In the genomic region with DNA sequence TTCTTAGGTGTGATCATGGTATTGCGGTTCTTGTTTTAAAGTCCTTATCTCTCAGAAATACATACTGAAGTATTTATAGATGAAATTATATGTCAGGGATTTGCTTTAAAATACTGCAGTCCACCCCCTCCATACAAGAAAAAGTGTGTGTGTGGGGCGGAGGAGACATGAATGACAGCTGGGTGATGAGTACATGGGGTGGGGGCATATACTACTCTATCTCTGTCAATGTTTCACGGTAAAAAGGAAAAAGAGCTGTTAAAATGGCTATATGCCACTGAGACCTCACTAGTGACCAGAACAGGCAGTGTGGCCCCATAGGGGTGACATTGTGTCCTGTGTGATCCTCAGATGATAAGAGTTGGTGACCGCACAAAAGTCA, we compare ENCODE assay signal across 14 cellular contexts.
"Had no signal": no experiment of that assay in that cellular context is flagged by ENCODE, and none has a peak within 500 bp of the region (broad histone marks: within the 10 kb centered on the region; RNA-seq: fewer than 3 reads in every experiment).

No MANE protein-coding gene starts in this region.

- H3K27me3 ChIP-seq: hepatocyte, spleen, vagina had no signal

- H3K9me3 ChIP-seq: psoas muscle, spleen, thoracic aorta, vagina had no signal

- DNase-seq: activated CD4-positive, alpha-beta memory T cell treated with anti-CD3 and anti-CD28 coated beads, Interleukin-2, amount 10 ng/mL, durations not matched to agents 7 days and 5 days; activated CD4-positive, alpha-beta T cell treated with anti-CD3 and anti-CD28 coated beads for 4 hours; activated naive CD4-positive, alpha-beta T cell treated with anti-CD3 and anti-CD28 coated beads, Interleukin-2, amount 10 ng/mL, durations not matched to agents 7 days and 5 days; activated T-cell treated with anti-CD3 and anti-CD28 coated beads, Interleukin-2, amount 50 U/mL, for 24 hours; left ventricle myocardium superior; nephron progenitor cell; occipital lobe; psoas muscle; spleen had no signal

- H3K36me3 ChIP-seq: spleen, thoracic aorta, vagina had no signal

- H3K27ac ChIP-seq: psoas muscle, spleen, thoracic aorta had no signal

- H2AFZ ChIP-seq: hepatocyte had no signal

- FAIRE-seq: endometrium, TTC549 had no signal

- H3K4me3 ChIP-seq: hepatocyte, psoas muscle, spleen, thoracic aorta, vagina had no signal
